8 cellular contexts compared by ENCODE assay signal in the genomic region with DNA sequence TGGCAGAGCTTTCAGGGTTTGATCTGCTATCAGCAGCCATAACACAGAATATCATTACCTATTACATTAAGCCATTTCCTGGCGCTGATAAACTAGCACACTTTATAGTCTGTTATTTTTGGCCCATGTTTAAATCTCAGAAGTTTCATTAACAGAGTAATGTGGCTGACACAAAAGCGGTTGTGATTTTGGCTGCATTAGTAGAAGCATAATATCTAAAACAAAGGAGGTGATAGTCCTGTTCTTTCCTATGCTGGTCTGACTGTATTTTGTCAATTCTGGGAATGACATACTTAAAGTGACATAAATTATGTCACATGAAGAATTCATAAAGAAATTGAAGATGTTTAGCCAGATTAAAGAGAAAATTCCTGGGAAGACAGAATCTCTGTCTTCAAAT.
"Had no signal": no experiment of that assay in that cellular context is flagged by ENCODE, and none has a peak within 500 bp of the region (broad histone marks: within the 10 kb centered on the region; RNA-seq: fewer than 3 reads in every experiment).

No MANE protein-coding gene starts in this region.

- DNase-seq: GDM1, GF-D8 had no signal

- FAIRE-seq: G401.6, GM12878, GM12891, GM12892, GM18507, GM19239 had no signal

- ATAC-seq: GM12878 had no signal

- H3K4me3 ChIP-seq: GM12878 had no signal
